In the genomic region with DNA sequence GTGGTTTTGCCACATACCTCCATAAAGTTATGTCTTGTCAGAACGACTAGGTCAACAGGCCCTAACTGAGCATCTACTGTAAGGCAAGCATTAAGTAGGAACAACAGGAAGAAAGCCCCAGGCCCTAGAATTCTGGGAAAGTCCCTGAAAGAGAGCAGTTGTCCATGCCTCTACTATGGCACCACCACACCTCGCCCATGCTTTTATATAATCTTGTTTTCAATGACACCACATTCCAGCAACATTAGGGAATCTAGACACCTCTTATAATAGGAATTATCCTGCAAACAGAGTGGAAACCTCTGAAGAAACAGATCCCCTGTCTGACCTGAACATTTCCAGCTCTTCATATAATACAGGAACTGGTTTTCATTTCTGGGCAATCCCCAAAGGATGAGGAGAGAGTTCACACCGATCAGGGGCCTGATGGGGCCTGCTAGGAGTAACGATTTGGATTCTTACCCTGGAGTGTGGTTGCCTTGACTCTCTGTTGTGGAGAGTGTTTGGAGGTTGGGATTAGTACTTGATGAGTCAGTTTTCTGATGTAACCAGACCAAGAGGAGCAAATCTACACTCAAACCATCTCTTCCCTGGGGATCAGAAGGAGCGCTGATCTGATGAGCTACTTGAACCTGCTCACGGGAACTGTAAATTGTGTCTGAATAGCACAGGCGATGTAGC, we compare ENCODE assay signal across 14 cellular contexts. TPM values are rescaled to one million over a fixed set of nuclear protein-coding genes. Genes with fewer than 3 reads are reported as not detected.
DNase-seq lines count a peak whose midpoint lies in the region; ATAC-seq and TF ChIP-seq lines count a peak whose summit lies in the region.
"Had no signal": no experiment of that assay in that cellular context is flagged by ENCODE, and none has a peak within 500 bp of the region (broad histone marks: within the 10 kb centered on the region; RNA-seq: fewer than 3 reads in every experiment).

No MANE protein-coding gene starts in this region.

- peaks cover 2% of the 10 kb centered on the region for H3K4me1 Mint-ChIP-seq in activated T-cell treated with anti-CD3 and anti-CD28 coated beads, Interleukin-2, amount 50 U/mL, for 4 hours (ENCODE audit: low read depth)

- no peak for ATAC-seq in HG03571 (IDR thresholded peaks at IDR 0.05; ENCODE audit: unreplicated experiment)
- ATAC-seq in HG02840 (IDR thresholded peaks at IDR 0.05; ENCODE audit: low FRiP score, unreplicated experiment): no peak
- no peak for ATAC-seq in activated T-cell treated with anti-CD3 and anti-CD28 coated beads, Interleukin-2, amount 50 U/mL, for 4 hours

- peaks cover 10% of the 10 kb centered on the region for H3K36me3 Mint-ChIP-seq in activated T-cell treated with anti-CD3 and anti-CD28 coated beads, Interleukin-2, amount 50 U/mL, for 4 hours (ENCODE audit: insufficient read depth)

- H3K27me3 Mint-ChIP-seq in activated T-cell treated with anti-CD3 and anti-CD28 coated beads, Interleukin-2, amount 50 U/mL, for 4 hours (ENCODE audit: low read depth): no peaks in the 10 kb centered on the region
- H3K27me3 Mint-ChIP-seq: IgD-negative memory B cell had no signal

- H3K9ac ChIP-seq in OCI-LY1 (ENCODE audit: low read length): no peak overlapping the region

- TF ChIP-seq CTCF in OCI-LY1 (IDR thresholded peaks at IDR 0.05; ENCODE audit: low read length): no peak

- H3K9me2 ChIP-seq in OCI-LY1 (ENCODE audit: low read depth, low read length): no peaks in the 10 kb centered on the region

- no peaks in the 10 kb centered on the region for H3K9me3 Mint-ChIP-seq in activated T-cell treated with anti-CD3 and anti-CD28 coated beads, Interleukin-2, amount 50 U/mL, for 4 hours
- H3K9me3 Mint-ChIP-seq: IgD-negative memory B cell, neural crest cell had no signal

- WGBS in esophagus, 2 donors: 56 to 66% methylated on average over 7 of the region's 7 CpGs

- no peaks in the 10 kb centered on the region for H3F3A ChIP-seq in OCI-LY1 (ENCODE audit: insufficient read depth, low read length)

- peak; percentile 39 for DNase-seq in NCI-H2107 treated with DMSO at 0.1 percent for 48 hours (lab: John Stamatoyannopoulos, UW; ENCODE audit: unreplicated experiment)
- no peak for DNase-seq in NCI-H2107 (lab: John Stamatoyannopoulos, UW)
- peak; percentile 20 for DNase-seq in smooth muscle cell of the brain vasculature (ENCODE audit: low read depth, low spot score)
- no peak for DNase-seq in activated T-cell treated with anti-CD3 and anti-CD28 coated beads, Interleukin-2, amount 50 U/mL, for 4 hours
- DNase-seq: 8988T; activated T-cell treated with anti-CD3 and anti-CD28 coated beads, Interleukin-2, amount 50 U/mL, for 1 hour; dermis blood vessel endothelial cell; stimulated activated CD4-positive, alpha-beta T cell treated with anti-CD3 and anti-CD28 coated beads, Interleukin-2, amount 100 ng/mL, for 24 hours had no signal

- no peaks in the 10 kb centered on the region for H4K20me1 ChIP-seq in OCI-LY1 (ENCODE audit: insufficient read depth, low read length)

- peaks cover 47% of the 10 kb centered on the region for H3K4me1 ChIP-seq in OCI-LY1 (ENCODE audit: insufficient read depth, low read length, severe bottlenecking)
- H3K4me1 ChIP-seq in esophagus (ENCODE audit: control insufficient read depth in 2 of 2, insufficient read depth in 2 of 2, low read length in 1 of 2): peaks cover 0 to 4% of the 10 kb centered on the region in 2 donors

- no peaks in the 10 kb centered on the region for H3K9me3 ChIP-seq in OCI-LY1 (ENCODE audit: low read length)
- H3K9me3 ChIP-seq in esophagus (ENCODE audit: control insufficient read depth in 2 of 2, insufficient read depth in 1 of 2, low read depth in 1 of 2, low read length in 1 of 2): no peaks in the 10 kb centered on the region

- H2AFZ ChIP-seq in OCI-LY1 (ENCODE audit: low read length): no peak overlapping the region

- no peak overlapping the region for H3K4me3 Mint-ChIP-seq in activated T-cell treated with anti-CD3 and anti-CD28 coated beads, Interleukin-2, amount 50 U/mL, for 4 hours
- H3K4me3 Mint-ChIP-seq: neural crest cell had no signal

- no peaks in the 10 kb centered on the region for H3K79me2 ChIP-seq in OCI-LY1 (ENCODE audit: insufficient read depth, low read length)

- H3K4me3 ChIP-seq in OCI-LY1 (ENCODE audit: low read depth, low read length, poor library complexity, severe bottlenecking) (no peak overlapping the region), esophagus (ENCODE audit: low read depth in 1 of 2, low read length in 2 of 2) (no peak overlapping the region)

- no peak overlapping the region for H3K4me2 ChIP-seq in OCI-LY1 (ENCODE audit: low read length)

- H3K27ac ChIP-seq in OCI-LY1 (ENCODE audit: low read depth, low read length, poor library complexity, severe bottlenecking) (peak overlapping the region; percentile 59), esophagus (ENCODE audit: low read depth in 2 of 2, low read length in 1 of 2) (peak overlapping the region; percentile 21 to 52)

- H3K27me3 ChIP-seq in OCI-LY1 (ENCODE audit: insufficient read depth, low read length) (no peaks in the 10 kb centered on the region), esophagus (ENCODE audit: control insufficient read depth in 1 of 2, insufficient read depth in 2 of 2, low read length in 2 of 2) (no peaks in the 10 kb centered on the region)

- H3K36me3 ChIP-seq in OCI-LY1 (ENCODE audit: insufficient read depth, low read length): peaks cover 52% of the 10 kb centered on the region
- H3K36me3 ChIP-seq in esophagus (ENCODE audit: control insufficient read depth in 2 of 2, insufficient read depth in 2 of 2, low read length in 1 of 2): peaks cover 2 to 4% of the 10 kb centered on the region in 2 donors

RNA-seq across cellular contexts. Expression of gene CEP68, which starts 31.9 kb away (rescaled TPM):
- polyA plus RNA-seq in esophagus: 1 to 10 TPM; 3.3 to 4.3 TPM
- total RNA-seq in activated T-cell treated with anti-CD3 and anti-CD28 coated beads, Interleukin-2, amount 50 U/mL, for 4 hours: 1 to 10 TPM; 2.3 to 5.4 (median 2.9) TPM

RNA-seq across cellular contexts. Expression of gene SLC1A4, which starts 35.1 kb away (rescaled TPM):
- polyA plus RNA-seq in esophagus: 1 to 10 TPM; 6.6 to 9.3 TPM
- total RNA-seq in activated T-cell treated with anti-CD3 and anti-CD28 coated beads, Interleukin-2, amount 50 U/mL, for 4 hours: 10 to 100 TPM in 1 of 3 donors, 1 to 10 TPM in 2; 6.2 to 16.7 (median 9.6) TPM

Comparison
In these comparisons a context has a peak if more than half of its experiments do, and no peak if none do; other contexts are left out.
1. DNase-seq: peak in NCI-H2107 treated with DMSO at 0.1 percent for 48 hours (single experiment) and smooth muscle cell of the brain vasculature (single experiment); none in NCI-H2107 (single experiment) and activated T-cell treated with anti-CD3 and anti-CD28 coated beads, Interleukin-2, amount 50 U/mL, for 4 hours (single experiment).